Comparison of ENCODE assay signal across 8 cellular contexts in the genomic region with DNA sequence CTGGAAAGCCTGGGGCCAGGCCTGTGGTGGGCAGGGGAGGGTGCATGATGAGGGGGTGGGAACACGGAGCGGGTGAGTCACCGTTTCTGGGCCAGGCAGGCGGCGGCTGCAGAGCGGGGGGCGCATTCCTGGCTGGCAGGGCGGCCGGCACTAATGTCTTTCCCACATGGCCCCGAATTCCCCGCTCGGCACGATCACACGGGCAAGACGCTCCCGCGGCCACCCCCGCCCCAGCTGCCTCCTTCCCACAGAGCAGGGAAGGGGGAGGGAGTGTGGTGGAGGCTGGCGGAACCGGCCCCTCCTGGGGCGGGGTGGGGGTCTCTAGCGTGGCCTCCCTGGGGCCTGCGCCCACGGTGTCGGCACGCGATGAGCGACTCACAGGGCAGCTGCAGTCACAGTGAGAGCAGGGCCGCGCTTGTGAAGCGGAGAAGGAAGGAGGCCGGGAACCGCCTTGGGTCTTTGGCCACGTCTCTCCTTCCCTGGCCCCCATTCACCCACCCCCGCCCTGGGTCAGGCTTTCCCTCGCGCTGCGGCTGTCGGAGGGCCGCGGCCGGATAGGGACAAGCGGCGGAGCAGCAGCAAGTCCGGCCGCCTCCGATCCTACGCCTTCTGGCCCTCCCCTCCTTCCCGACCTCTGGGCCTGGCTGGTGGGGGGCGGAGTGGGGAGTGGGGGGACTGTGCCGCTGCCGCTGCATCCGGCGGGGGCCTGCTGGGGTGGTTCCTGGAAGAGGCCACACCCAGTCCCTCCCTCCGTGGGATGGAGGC. TPM values are rescaled to one million over a fixed set of nuclear protein-coding genes. Genes with fewer than 3 reads are reported as not detected.
DNase-seq lines count a peak whose midpoint lies in the region; ATAC-seq and TF ChIP-seq lines count a peak whose summit lies in the region.

No MANE protein-coding gene starts in this region.

- no peaks in the 10 kb centered on the region for H3K36me3 Mint-ChIP-seq in CD8-positive, alpha-beta T cell
- no peaks in the 10 kb centered on the region for H3K36me3 Mint-ChIP-seq in activated CD8-positive, alpha-beta memory T cell treated with anti-CD3 and anti-CD28 coated beads, Interleukin-2, amount 10 ng/mL, durations not matched to agents 7 days and 5 days
- H3K36me3 Mint-ChIP-seq in nephron progenitor cell (ENCODE audit: low read depth): no peaks in the 10 kb centered on the region

- no peak overlapping the region for H3K27ac Mint-ChIP-seq in CD8-positive, alpha-beta T cell
- H3K27ac Mint-ChIP-seq in activated CD8-positive, alpha-beta memory T cell treated with anti-CD3 and anti-CD28 coated beads, Interleukin-2, amount 10 ng/mL, durations not matched to agents 7 days and 5 days: no peak overlapping the region
- H3K27ac Mint-ChIP-seq in nephron progenitor cell: peak overlapping the region; percentile 78

- H3K27ac ChIP-seq in CD8-positive, alpha-beta T cell (ENCODE audit: low read depth, low read length): no peak overlapping the region

- CTCF ChIA-PET in CD8-positive, alpha-beta T cell (lab: Charles Lee): interaction anchor here (0.6 to 1.5 kb wide), 3 partner anchors 8 to 70 kb away, joined by 3 to 4 read pairs (median 3); no protein-coding TSS in a partner anchor
- CTCF ChIA-PET in activated CD8-positive, alpha-beta memory T cell treated with anti-CD3 and anti-CD28 coated beads, Interleukin-2, amount 10 ng/mL, durations not matched to agents 7 days and 5 days (lab: Charles Lee): interaction anchor here (1.3 to 8.9 kb wide), 3 partner anchors 62 to 122 kb away, joined by 3 to 215 read pairs (median 6); no protein-coding TSS in a partner anchor

- no peaks in the 10 kb centered on the region for H3K36me3 ChIP-seq in CD8-positive, alpha-beta T cell (ENCODE audit: insufficient read depth, low read length)

- H3K4me3 Mint-ChIP-seq in CD8-positive, alpha-beta T cell: peak overlapping the region; percentile 80
- H3K4me3 Mint-ChIP-seq in activated CD8-positive, alpha-beta memory T cell treated with anti-CD3 and anti-CD28 coated beads, Interleukin-2, amount 10 ng/mL, durations not matched to agents 7 days and 5 days: peak overlapping the region; percentile 32
- H3K4me3 Mint-ChIP-seq in nephron progenitor cell: peak overlapping the region; percentile 73

- ATAC-seq in CD8-positive, alpha-beta T cell: peak; percentile 50
- ATAC-seq in activated CD8-positive, alpha-beta memory T cell treated with anti-CD3 and anti-CD28 coated beads, Interleukin-2, amount 10 ng/mL, durations not matched to agents 7 days and 5 days: peak; percentile 71
- no peak for ATAC-seq in HG03457 (IDR thresholded peaks at IDR 0.05; ENCODE audit: unreplicated experiment)

- H3K4me3 ChIP-seq in CD8-positive, alpha-beta T cell (ENCODE audit: low read depth, low read length): peak overlapping the region; percentile 45
- H3K4me3 ChIP-seq in fibroblast of pulmonary artery (replicated peaks; ENCODE audit: low read depth, low read length): peak overlapping the region; percentile 37

- no peak for TF ChIP-seq CTCF in CD8-positive, alpha-beta T cell (IDR thresholded peaks at IDR 0.05)
- no peak for TF ChIP-seq CTCF in fibroblast of pulmonary artery (IDR thresholded peaks at IDR 0.05; ENCODE audit: low read length, missing control alignments)
- TF ChIP-seq CTCF in nephron progenitor cell (IDR thresholded peaks at IDR 0.05): no peak

- POLR2A ChIA-PET in CD8-positive, alpha-beta T cell (lab: Charles Lee): interaction anchor here (0.8 kb wide), 1 partner anchor 65 kb away, joined by 3 read pairs; no protein-coding TSS in a partner anchor

- no peaks in the 10 kb centered on the region for H3K27me3 ChIP-seq in CD8-positive, alpha-beta T cell (ENCODE audit: insufficient read depth, low read length)

- H3K9me3 ChIP-seq in CD8-positive, alpha-beta T cell (ENCODE audit: low read length): no peaks in the 10 kb centered on the region

- intact Hi-C loops in CD8-positive, alpha-beta T cell (cut with DNase I, micrococcal nuclease): loop anchor here in 1 of 2 experiments (10.0 kb wide), 1 partner anchor 182 kb away; no protein-coding TSS in a partner anchor

- peaks cover 6% of the 10 kb centered on the region for H3K27me3 Mint-ChIP-seq in CD8-positive, alpha-beta T cell (ENCODE audit: low read depth)
- peaks cover 28% of the 10 kb centered on the region for H3K27me3 Mint-ChIP-seq in activated CD8-positive, alpha-beta memory T cell treated with anti-CD3 and anti-CD28 coated beads, Interleukin-2, amount 10 ng/mL, durations not matched to agents 7 days and 5 days
- peaks cover 3% of the 10 kb centered on the region for H3K27me3 Mint-ChIP-seq in nephron progenitor cell (ENCODE audit: low read depth, poor library complexity)

- H3K9me3 Mint-ChIP-seq in CD8-positive, alpha-beta T cell: no peaks in the 10 kb centered on the region
- H3K9me3 Mint-ChIP-seq in activated CD8-positive, alpha-beta memory T cell treated with anti-CD3 and anti-CD28 coated beads, Interleukin-2, amount 10 ng/mL, durations not matched to agents 7 days and 5 days (ENCODE audit: low read depth): no peaks in the 10 kb centered on the region
- no peaks in the 10 kb centered on the region for H3K9me3 Mint-ChIP-seq in nephron progenitor cell

- peaks cover 34% of the 10 kb centered on the region for H3K4me1 ChIP-seq in CD8-positive, alpha-beta T cell (ENCODE audit: insufficient read depth, low read length)

- H3K4me1 Mint-ChIP-seq in CD8-positive, alpha-beta T cell (ENCODE audit: low read depth): peaks cover 35% of the 10 kb centered on the region
- H3K4me1 Mint-ChIP-seq in activated CD8-positive, alpha-beta memory T cell treated with anti-CD3 and anti-CD28 coated beads, Interleukin-2, amount 10 ng/mL, durations not matched to agents 7 days and 5 days: peaks cover 31% of the 10 kb centered on the region
- H3K4me1 Mint-ChIP-seq in nephron progenitor cell: peaks cover 87% of the 10 kb centered on the region

- peak in 3 of 7 experiments; percentile 14 to 41 (median 34) for DNase-seq in CD8-positive, alpha-beta T cell
- peak; percentile 92 for DNase-seq in HK-2 (ENCODE audit: unreplicated experiment)
- DNase-seq in activated CD8-positive, alpha-beta memory T cell treated with anti-CD3 and anti-CD28 coated beads, Interleukin-2, amount 10 ng/mL, durations not matched to agents 7 days and 5 days: no peak
- DNase-seq in fibroblast of pulmonary artery (ENCODE audit: low read depth): peak; percentile 77
- DNase-seq in nephron progenitor cell: peak; percentile 73
- DNase-seq in NCI-H2107 (lab: John Stamatoyannopoulos, UW): no peak
- no peak for DNase-seq in RPMI8226

RNA-seq across cellular contexts. Expression of a gene that starts 48.9 kb away (rescaled TPM):
- total RNA-seq in CD8-positive, alpha-beta T cell: 1 to 10 TPM; 4.1 to 4.7 TPM
- 1 to 10 TPM; 1.8 to 4.1 TPM for total RNA-seq in activated CD8-positive, alpha-beta memory T cell treated with anti-CD3 and anti-CD28 coated beads, Interleukin-2, amount 10 ng/mL, durations not matched to agents 7 days and 5 days

Comparison
In these comparisons a context has a peak if more than half of its experiments do, and no peak if none do; other contexts are left out.
1. DNase-seq: peak in HK-2 (single experiment), fibroblast of pulmonary artery (single experiment) and nephron progenitor cell (single experiment); none in activated CD8-positive, alpha-beta memory T cell treated with anti-CD3 and anti-CD28 coated beads, Interleukin-2, amount 10 ng/mL, durations not matched to agents 7 days and 5 days (single experiment), NCI-H2107 (single experiment) and RPMI8226 (single experiment).
2. Peak in every context shown above with its lines, with median percentiles within 50 percentile points of each other: H3K4me3 Mint-ChIP-seq.